ENCODE assay signal across 20 cellular contexts in genomic region chr11:19193916-19194315, GRCh38. TPM values are rescaled to one million over a fixed set of nuclear protein-coding genes. Genes with fewer than 3 reads are reported as not detected.
"Had no signal": no experiment of that assay in that cellular context is flagged by ENCODE, and none has a peak within 500 bp of the region (broad histone marks: within the 10 kb centered on the region; RNA-seq: fewer than 3 reads in every experiment).

No MANE protein-coding gene starts in this region.

- ATAC-seq: activated CD8-positive, alpha-beta T cell treated with anti-CD3 and anti-CD28 coated beads for 36 hours; activated T-helper 17 cell treated with anti-CD3 and anti-CD28 coated beads, Interleukin-2, amount 50 U/mL, for 72 hours; lower lobe of right lung; natural killer cell treated with Interleukin-12 subunit alpha and Interleukin-12 subunit beta and Interleukin-15 and Interleukin-18, amount 100 ng/mL, for 72 hours had no signal

- H3K36me3 Mint-ChIP-seq: activated naive CD8-positive, alpha-beta T cell treated with anti-CD3 and anti-CD28 coated beads, Interleukin-2, amount 10 ng/mL, durations not matched to agents 7 days and 5 days; natural killer cell treated with Interleukin-12 subunit alpha and Interleukin-12 subunit beta and Interleukin-15 and Interleukin-18, amount 100 ng/mL, for 72 hours had no signal

- H3K9me3 Mint-ChIP-seq: activated CD4-positive, alpha-beta T cell treated with anti-CD3 and anti-CD28 coated beads, Interleukin-2, amount 10 ng/mL, durations not matched to agents 24 days and 14 days; activated CD8-positive, alpha-beta T cell treated with anti-CD3 and anti-CD28 coated beads for 36 hours; activated naive CD8-positive, alpha-beta T cell treated with anti-CD3 and anti-CD28 coated beads, Interleukin-2, amount 10 ng/mL, durations not matched to agents 7 days and 5 days; activated T-helper 17 cell treated with anti-CD3 and anti-CD28 coated beads, Interleukin-2, amount 50 U/mL, for 72 hours; natural killer cell treated with Interleukin-12 subunit alpha and Interleukin-12 subunit beta and Interleukin-15 and Interleukin-18, amount 100 ng/mL, for 72 hours; stimulated activated naive CD8-positive, alpha-beta T cell treated with anti-CD3 and anti-CD28 coated beads, Interleukin-15, Interleukin-2, amounts not matched to agents 100 ng/mL and 50 ng/mL, for 24 hours had no signal

- H3K27ac ChIP-seq: esophagus muscularis mucosa, lower lobe of right lung, parathyroid adenoma, skin epidermis, tibial nerve had no signal

- H3K4me3 ChIP-seq: esophagus muscularis mucosa, lower lobe of right lung, skin epidermis, tibial nerve had no signal

- H3K4me3 Mint-ChIP-seq: activated CD4-positive, alpha-beta T cell treated with anti-CD3 and anti-CD28 coated beads, Interleukin-2, amount 10 ng/mL, durations not matched to agents 24 days and 14 days; activated CD8-positive, alpha-beta T cell treated with anti-CD3 and anti-CD28 coated beads for 36 hours; activated naive CD8-positive, alpha-beta T cell treated with anti-CD3 and anti-CD28 coated beads, Interleukin-2, amount 10 ng/mL, durations not matched to agents 7 days and 5 days; activated T-helper 17 cell treated with anti-CD3 and anti-CD28 coated beads, Interleukin-2, amount 50 U/mL, for 72 hours; natural killer cell treated with Interleukin-12 subunit alpha and Interleukin-12 subunit beta and Interleukin-15 and Interleukin-18, amount 100 ng/mL, for 72 hours; stimulated activated naive CD8-positive, alpha-beta T cell treated with anti-CD3 and anti-CD28 coated beads, Interleukin-15, Interleukin-2, amounts not matched to agents 100 ng/mL and 50 ng/mL, for 24 hours had no signal

- H3K27me3 ChIP-seq: esophagus muscularis mucosa, tibial nerve had no signal

- H3K4me1 Mint-ChIP-seq: activated CD4-positive, alpha-beta T cell treated with anti-CD3 and anti-CD28 coated beads, Interleukin-2, amount 10 ng/mL, durations not matched to agents 24 days and 14 days; activated naive CD8-positive, alpha-beta T cell treated with anti-CD3 and anti-CD28 coated beads, Interleukin-2, amount 10 ng/mL, durations not matched to agents 7 days and 5 days; activated T-helper 17 cell treated with anti-CD3 and anti-CD28 coated beads, Interleukin-2, amount 50 U/mL, for 72 hours had no signal

- H3K36me3 ChIP-seq: lower lobe of right lung, tibial nerve had no signal

- H3K4me1 ChIP-seq: lower lobe of right lung, parathyroid adenoma, tibial nerve had no signal

- DNase-seq: activated CD4-positive, alpha-beta T cell treated with anti-CD3 and anti-CD28 coated beads, Interleukin-2, amount 10 ng/mL, durations not matched to agents 24 days and 14 days; activated CD8-positive, alpha-beta T cell treated with anti-CD3 and anti-CD28 coated beads for 36 hours; activated naive CD4-positive, alpha-beta T cell; activated naive CD8-positive, alpha-beta T cell treated with anti-CD3 and anti-CD28 coated beads, Interleukin-2, amount 10 ng/mL, durations not matched to agents 7 days and 5 days; activated T-cell treated with anti-CD3 and anti-CD28 coated beads, Interleukin-2, amount 50 U/mL, for 1 hour; anterior cingulate cortex; effector CD8-positive, alpha-beta T cell; hypothalamus; kidney; lower lobe of right lung; retina had no signal

- H3K27me3 Mint-ChIP-seq: activated CD4-positive, alpha-beta T cell treated with anti-CD3 and anti-CD28 coated beads, Interleukin-2, amount 10 ng/mL, durations not matched to agents 24 days and 14 days; activated CD8-positive, alpha-beta T cell treated with anti-CD3 and anti-CD28 coated beads for 36 hours; activated naive CD8-positive, alpha-beta T cell treated with anti-CD3 and anti-CD28 coated beads, Interleukin-2, amount 10 ng/mL, durations not matched to agents 7 days and 5 days; activated T-helper 17 cell treated with anti-CD3 and anti-CD28 coated beads, Interleukin-2, amount 50 U/mL, for 72 hours; stimulated activated naive CD8-positive, alpha-beta T cell treated with anti-CD3 and anti-CD28 coated beads, Interleukin-15, Interleukin-2, amounts not matched to agents 100 ng/mL and 50 ng/mL, for 24 hours had no signal

- H3K9ac ChIP-seq: parathyroid adenoma had no signal

- H2AFZ ChIP-seq: parathyroid adenoma had no signal

- FAIRE-seq: kidney, urothelium cell line had no signal

- H3K27ac Mint-ChIP-seq: activated CD4-positive, alpha-beta T cell treated with anti-CD3 and anti-CD28 coated beads, Interleukin-2, amount 10 ng/mL, durations not matched to agents 24 days and 14 days; activated CD8-positive, alpha-beta T cell treated with anti-CD3 and anti-CD28 coated beads for 36 hours; activated naive CD8-positive, alpha-beta T cell treated with anti-CD3 and anti-CD28 coated beads, Interleukin-2, amount 10 ng/mL, durations not matched to agents 7 days and 5 days; activated T-helper 17 cell treated with anti-CD3 and anti-CD28 coated beads, Interleukin-2, amount 50 U/mL, for 72 hours; natural killer cell treated with Interleukin-12 subunit alpha and Interleukin-12 subunit beta and Interleukin-15 and Interleukin-18, amount 100 ng/mL, for 72 hours; stimulated activated naive CD8-positive, alpha-beta T cell treated with anti-CD3 and anti-CD28 coated beads, Interleukin-15, Interleukin-2, amounts not matched to agents 100 ng/mL and 50 ng/mL, for 24 hours had no signal

- H3K9me3 ChIP-seq: esophagus muscularis mucosa, lower lobe of right lung, tibial nerve had no signal

RNA-seq across cellular contexts. Expression of gene CSRP3, which starts 7.9 kb away (rescaled TPM):
- total RNA-seq: activated CD4-positive, alpha-beta T cell treated with anti-CD3 and anti-CD28 coated beads, Interleukin-2, amount 10 ng/mL, durations not matched to agents 24 days and 14 days; activated CD8-positive, alpha-beta T cell treated with anti-CD3 and anti-CD28 coated beads for 36 hours; activated naive CD8-positive, alpha-beta T cell treated with anti-CD3 and anti-CD28 coated beads, Interleukin-2, amount 10 ng/mL, durations not matched to agents 7 days and 5 days; activated T-helper 17 cell treated with anti-CD3 and anti-CD28 coated beads, Interleukin-2, amount 50 U/mL, for 72 hours; esophagus muscularis mucosa; kidney; lower lobe of right lung; natural killer cell treated with Interleukin-12 subunit alpha and Interleukin-12 subunit beta and Interleukin-15 and Interleukin-18, amount 100 ng/mL, for 72 hours; T-helper 1 cell treated with Interleukin-12 subunit alpha and Interleukin-12 subunit beta and Interleukin-4 antibody, amounts not matched to agents 30 ng/mL and 1 ng/mL, for 36 hours; tibial nerve had no signal

RNA-seq across cellular contexts. Expression of gene E2F8, which starts 46.8 kb away (rescaled TPM):
- total RNA-seq: tibial nerve had no signal
